10 cellular contexts compared by ENCODE assay signal in the genomic region with DNA sequence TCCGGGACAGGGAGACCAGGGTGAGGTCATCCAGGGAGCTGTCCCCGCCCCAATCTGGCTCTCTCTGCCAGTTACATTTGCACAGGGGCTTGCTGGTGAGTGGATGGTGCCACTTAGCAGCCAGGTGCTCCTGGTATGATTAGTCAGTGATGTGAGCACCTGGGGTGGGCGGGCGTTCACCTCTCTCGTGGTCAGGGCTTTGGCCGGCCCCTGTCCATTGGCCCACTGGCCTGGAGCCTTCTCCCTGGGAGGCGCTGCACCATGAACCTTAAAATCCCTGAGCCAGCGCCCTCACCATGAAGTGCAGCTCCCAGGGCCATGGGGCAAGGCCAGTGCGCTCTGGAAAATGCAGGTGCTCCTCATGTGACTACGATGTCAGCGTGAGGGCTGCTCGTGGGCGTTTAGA. TPM values are rescaled to one million over a fixed set of nuclear protein-coding genes. Genes with fewer than 3 reads are reported as not detected.
DNase-seq lines count a peak whose midpoint lies in the region; ATAC-seq and TF ChIP-seq lines count a peak whose summit lies in the region.
"Had no signal": no experiment of that assay in that cellular context is flagged by ENCODE, and none has a peak within 500 bp of the region (broad histone marks: within the 10 kb centered on the region; RNA-seq: fewer than 3 reads in every experiment).

No MANE protein-coding gene starts in this region.

- H3K36me3 Mint-ChIP-seq in activated CD4-positive, alpha-beta T cell treated with anti-CD3 and anti-CD28 coated beads, Interleukin-2, amount 10 ng/mL, durations not matched to agents 24 days and 14 days (ENCODE audit: low read depth): no peaks in the 10 kb centered on the region
- H3K36me3 Mint-ChIP-seq in glutamatergic neuron (ENCODE audit: unreplicated experiment): peaks cover 7% of the 10 kb centered on the region

- DNase-seq in activated CD4-positive, alpha-beta T cell treated with anti-CD3 and anti-CD28 coated beads, Interleukin-2, amount 10 ng/mL, durations not matched to agents 24 days and 14 days: no peak
- DNase-seq in activated CD4-positive, alpha-beta T cell treated with anti-CD3 and anti-CD28 coated beads, Interleukin-2, amount 50 U/mL, for 4 hours: no peak
- peak; percentile 34 for DNase-seq in NCI-H345 (lab: John Stamatoyannopoulos, UW)
- DNase-seq in glutamatergic neuron: peak; percentile 10
- DNase-seq in sigmoid colon: peak; percentile 61
- no peak for DNase-seq in Karpas-422
- DNase-seq in NOMO-1 treated with dmso at 0.1 percent for 144 hours (lab: John Stamatoyannopoulos, UW; ENCODE audit: unreplicated experiment): no peak

- H3K4me1 ChIP-seq in sigmoid colon (peaks cover 0 to 27% (median 21%) of the 10 kb centered on the region in 4 donors), Karpas-422 (ENCODE audit: low read length) (peaks cover 4% of the 10 kb centered on the region; the same call in 1 of the 2 replicates)

- peaks cover 6% of the 10 kb centered on the region for H3K4me1 Mint-ChIP-seq in activated CD4-positive, alpha-beta T cell treated with anti-CD3 and anti-CD28 coated beads, Interleukin-2, amount 10 ng/mL, durations not matched to agents 24 days and 14 days
- peaks cover 11% of the 10 kb centered on the region for H3K4me1 Mint-ChIP-seq in glutamatergic neuron (ENCODE audit: low read depth, unreplicated experiment)

- no peaks in the 10 kb centered on the region for H3K9me3 Mint-ChIP-seq in activated CD4-positive, alpha-beta T cell treated with anti-CD3 and anti-CD28 coated beads, Interleukin-2, amount 10 ng/mL, durations not matched to agents 24 days and 14 days
- peaks cover 10% of the 10 kb centered on the region for H3K9me3 Mint-ChIP-seq in glutamatergic neuron (ENCODE audit: unreplicated experiment)

- no peak for TF ChIP-seq EP300 in sigmoid colon (IDR thresholded peaks at IDR 0.05)

- H3K36me3 ChIP-seq in sigmoid colon (no peaks in the 10 kb centered on the region), Karpas-422 (ENCODE audit: insufficient read depth, low read length) (no peaks in the 10 kb centered on the region)

- no peak overlapping the region for H3K27ac ChIP-seq in sigmoid colon
- no peak overlapping the region for H3K27ac ChIP-seq in Karpas-422 (ENCODE audit: low read length)
- H3K27ac ChIP-seq: epithelial cell of prostate had no signal

- intact Hi-C loops in activated CD4-positive, alpha-beta T cell treated with anti-CD3 and anti-CD28 coated beads, Interleukin-2, amount 10 ng/mL, durations not matched to agents 24 days and 14 days (cut with micrococcal nuclease): loop anchor here (1.0 kb wide), 1 partner anchor 87 kb away; no protein-coding TSS in a partner anchor
- intact Hi-C loops in sigmoid colon (cut with DNase I): no loop called here

- H3K27me3 ChIP-seq in sigmoid colon (peaks cover 13 to 36% (median 36%) of the 10 kb centered on the region in 3 donors), Karpas-422 (ENCODE audit: low read length) (no peaks in the 10 kb centered on the region)

- no peak overlapping the region for H2AFZ ChIP-seq in Karpas-422 (ENCODE audit: low read length)

- no peak for TF ChIP-seq POLR2A in sigmoid colon (IDR thresholded peaks at IDR 0.05)

- no peaks in the 10 kb centered on the region for H4K20me1 ChIP-seq in Karpas-422 (ENCODE audit: insufficient read depth, low read depth, low read length)

- H3K27ac Mint-ChIP-seq in activated CD4-positive, alpha-beta T cell treated with anti-CD3 and anti-CD28 coated beads, Interleukin-2, amount 10 ng/mL, durations not matched to agents 24 days and 14 days: no peak overlapping the region
- H3K27ac Mint-ChIP-seq in glutamatergic neuron (ENCODE audit: unreplicated experiment): peak overlapping the region; percentile 11

- H3K9me2 ChIP-seq in Karpas-422 (replicated peaks; ENCODE audit: insufficient read depth, low read length): no peaks in the 10 kb centered on the region

- 30 to 70% methylated on average over 13 of the region's 13 CpGs for WGBS in sigmoid colon, 2 donors

- ATAC-seq in GM18520 (IDR thresholded peaks at IDR 0.05; ENCODE audit: unreplicated experiment): no peak

- peaks cover 35% of the 10 kb centered on the region for H3K27me3 Mint-ChIP-seq in activated CD4-positive, alpha-beta T cell treated with anti-CD3 and anti-CD28 coated beads, Interleukin-2, amount 10 ng/mL, durations not matched to agents 24 days and 14 days
- H3K27me3 Mint-ChIP-seq in glutamatergic neuron (ENCODE audit: unreplicated experiment): peaks cover 10% of the 10 kb centered on the region

- no peak overlapping the region for H3K4me2 ChIP-seq in Karpas-422 (ENCODE audit: low read depth, low read length, poor library complexity, severe bottlenecking)

- H3K4me3 ChIP-seq in sigmoid colon (no peak overlapping the region), Karpas-422 (ENCODE audit: low read length) (no peak overlapping the region)

- H3K9me3 ChIP-seq in sigmoid colon: no peaks in the 10 kb centered on the region
- H3K9me3 ChIP-seq in Karpas-422 (ENCODE audit: low read length): no peaks in the 10 kb centered on the region

- H3K9ac ChIP-seq in Karpas-422 (ENCODE audit: low read length): no peak overlapping the region

- H3K4me3 Mint-ChIP-seq in activated CD4-positive, alpha-beta T cell treated with anti-CD3 and anti-CD28 coated beads, Interleukin-2, amount 10 ng/mL, durations not matched to agents 24 days and 14 days: peak overlapping the region; percentile 56
- H3K4me3 Mint-ChIP-seq in glutamatergic neuron (ENCODE audit: unreplicated experiment): peak overlapping the region; percentile 79

- no peaks in the 10 kb centered on the region for H3K79me2 ChIP-seq in Karpas-422 (ENCODE audit: low read length)

- TF ChIP-seq CTCF in glutamatergic neuron (IDR thresholded peaks at IDR 0.05; ENCODE audit: partially characterized antibody, unreplicated experiment): no peak
- no peak for TF ChIP-seq CTCF in sigmoid colon (IDR thresholded peaks at IDR 0.05)

RNA-seq across cellular contexts. Expression of gene NKD2, which starts 2.0 kb away (rescaled TPM):
- total RNA-seq in activated CD4-positive, alpha-beta T cell treated with anti-CD3 and anti-CD28 coated beads, Interleukin-2, amount 10 ng/mL, durations not matched to agents 24 days and 14 days: 3.3 and 4.0 TPM in 2 replicates
- total RNA-seq in glutamatergic neuron (ENCODE audit: unreplicated experiment) (41.7 TPM), sigmoid colon (1 to 10 TPM in 3 of 4 donors, under 1 TPM in 1; 0.71 to 4.4 (median 2.0) TPM)
- 1 to 10 TPM in 2 of 3 donors, under 1 TPM in 1; 0.60 to 4.0 (median 1.8) TPM for polyA plus RNA-seq in sigmoid colon
- not detected in 2 replicates for total RNA-seq in Karpas-422 (2014; rRNA removed; shearing (Covaris generic); ENCODE audit: low replicate concordance)
- total RNA-seq: HT1080 had no signal

Comparison
In these comparisons a context has a peak if more than half of its experiments do, and no peak if none do; other contexts are left out.
1. DNase-seq: peak in NCI-H345 (single experiment), glutamatergic neuron (single experiment) and sigmoid colon (single experiment); none in activated CD4-positive, alpha-beta T cell treated with anti-CD3 and anti-CD28 coated beads, Interleukin-2, amount 10 ng/mL, durations not matched to agents 24 days and 14 days (single experiment), activated CD4-positive, alpha-beta T cell treated with anti-CD3 and anti-CD28 coated beads, Interleukin-2, amount 50 U/mL, for 4 hours (0 of 2), Karpas-422 (single experiment) and NOMO-1 treated with dmso at 0.1 percent for 144 hours (single experiment).